Comparison of ENCODE assay signal across 24 cellular contexts in genomic region chr12:8622681-8623080, GRCh38. TPM values are rescaled to one million over a fixed set of nuclear protein-coding genes. Genes with fewer than 3 reads are reported as not detected.
A peak's percentile ranks its signal among the peaks of the same experiment; 100 is the strongest.
DNase-seq lines count a peak whose midpoint lies in the region; ATAC-seq and TF ChIP-seq lines count a peak whose summit lies in the region.
"Had no signal": no experiment of that assay in that cellular context is flagged by ENCODE, and none has a peak within 500 bp of the region (broad histone marks: within the 10 kb centered on the region; RNA-seq: fewer than 3 reads in every experiment).

No MANE protein-coding gene starts in this region.

- no peak overlapping the region for H3K4me3 Mint-ChIP-seq in Calu3 (ENCODE audit: low read depth, unreplicated experiment)
- no peak overlapping the region for H3K4me3 Mint-ChIP-seq in endodermal cell
- peak overlapping the region; percentile 5 for H3K4me3 Mint-ChIP-seq in neural progenitor cell
- H3K4me3 Mint-ChIP-seq: CD4-positive, CD25-positive, alpha-beta regulatory T cell had no signal

- BruUV-seq in Calu3 (replicated peaks; lab: Mats Ljungman, UMichigan), result no TSS peak

- no peak overlapping the region for H3K4me3 ChIP-seq in OCI-LY1 (ENCODE audit: low read depth, low read length, poor library complexity, severe bottlenecking)
- no peak overlapping the region for H3K4me3 ChIP-seq in endodermal cell (ENCODE audit: low read length)
- H3K4me3 ChIP-seq in neural progenitor cell, result no peak overlapping the region
- H3K4me3 ChIP-seq: BLaER1 had no signal

- H3K9me3 Mint-ChIP-seq in Calu3 (ENCODE audit: low read depth, unreplicated experiment) (no peaks in the 10 kb centered on the region), endodermal cell (peaks cover 46% of the 10 kb centered on the region), neural progenitor cell (peaks cover 20% of the 10 kb centered on the region)

- H3K9ac ChIP-seq in OCI-LY1 (ENCODE audit: low read length) (no peak overlapping the region), endodermal cell (ENCODE audit: extremely low read depth, low read length, poor library complexity, severe bottlenecking) (no peak overlapping the region), neural progenitor cell (no peak overlapping the region)
- H3K9ac ChIP-seq: BLaER1, SK-N-SH had no signal

- H4K20me1 ChIP-seq in OCI-LY1 (ENCODE audit: insufficient read depth, low read length) (no peaks in the 10 kb centered on the region), neural progenitor cell (ENCODE audit: low read depth) (no peaks in the 10 kb centered on the region)
- H4K20me1 ChIP-seq: BLaER1 had no signal

- H3K9me2 ChIP-seq in OCI-LY1 (ENCODE audit: low read depth, low read length), result no peaks in the 10 kb centered on the region
- H3K9me2 ChIP-seq: SK-N-SH had no signal

- H3K27ac ChIP-seq in OCI-LY1 (ENCODE audit: low read depth, low read length, poor library complexity, severe bottlenecking) (peak overlapping the region; percentile 3), endodermal cell (ENCODE audit: low read depth, low read length) (no peak overlapping the region), neural progenitor cell (no peak overlapping the region)
- H3K27ac ChIP-seq: BLaER1 had no signal

- no peak for TF ChIP-seq CTCF in Calu3 (IDR thresholded peaks at IDR 0.05; ENCODE audit: unreplicated experiment)
- TF ChIP-seq CTCF in OCI-LY1 (IDR thresholded peaks at IDR 0.05; ENCODE audit: low read length), result no peak
- no peak for TF ChIP-seq CTCF in endodermal cell (conservative IDR thresholded peaks at IDR 0.05)
- TF ChIP-seq CTCF in neural progenitor cell (IDR thresholded peaks at IDR 0.05), result no peak

- H3K4me1 ChIP-seq in OCI-LY1 (ENCODE audit: insufficient read depth, low read length, severe bottlenecking) (peaks cover 18% of the 10 kb centered on the region), endodermal cell (ENCODE audit: control insufficient read depth, insufficient read depth, low read length) (no peaks in the 10 kb centered on the region), neural progenitor cell (no peaks in the 10 kb centered on the region)

- H3K79me2 ChIP-seq in OCI-LY1 (ENCODE audit: insufficient read depth, low read length) (no peaks in the 10 kb centered on the region), neural progenitor cell (ENCODE audit: low read depth) (no peaks in the 10 kb centered on the region)

- H3K36me3 ChIP-seq in OCI-LY1 (ENCODE audit: insufficient read depth, low read length) (no peaks in the 10 kb centered on the region), endodermal cell (ENCODE audit: control insufficient read depth, insufficient read depth, low read length) (no peaks in the 10 kb centered on the region), neural progenitor cell (no peaks in the 10 kb centered on the region)
- H3K36me3 ChIP-seq: BLaER1 had no signal

- H2AFZ ChIP-seq in OCI-LY1 (ENCODE audit: low read length), result no peak overlapping the region
- H2AFZ ChIP-seq in neural progenitor cell (replicated peaks), result no peak overlapping the region

- CTCF ChIA-PET in Calu3 (lab: Charles Lee), result no interaction called here

- H3K27me3 Mint-ChIP-seq in Calu3 (ENCODE audit: unreplicated experiment) (no peaks in the 10 kb centered on the region), endodermal cell (ENCODE audit: insufficient read depth) (no peaks in the 10 kb centered on the region), neural progenitor cell (ENCODE audit: insufficient read depth, low read depth) (peaks cover 4% of the 10 kb centered on the region)
- H3K27me3 Mint-ChIP-seq: CD4-positive, CD25-positive, alpha-beta regulatory T cell had no signal

- 79 to 91% methylated on average over 4 of the region's 4 CpGs for WGBS in endodermal cell (ENCODE audit: insufficient coverage in 1 of 2, insufficient read length in 1 of 2), 2 experiments

- H3K27ac Mint-ChIP-seq in Calu3 (ENCODE audit: unreplicated experiment), result peak overlapping the region; percentile 19
- H3K27ac Mint-ChIP-seq in endodermal cell, result peak overlapping the region; percentile 6
- no peak overlapping the region for H3K27ac Mint-ChIP-seq in neural progenitor cell
- H3K27ac Mint-ChIP-seq: CD4-positive, CD25-positive, alpha-beta regulatory T cell had no signal

- peaks cover 8% of the 10 kb centered on the region for H3K36me3 Mint-ChIP-seq in Calu3 (ENCODE audit: insufficient read depth, unreplicated experiment)
- H3K36me3 Mint-ChIP-seq in endodermal cell (ENCODE audit: low read depth), result peaks cover 10% of the 10 kb centered on the region
- no peaks in the 10 kb centered on the region for H3K36me3 Mint-ChIP-seq in neural progenitor cell
- H3K36me3 Mint-ChIP-seq: CD4-positive, CD25-positive, alpha-beta regulatory T cell had no signal

- DNase-seq in Calu3 (no peak), endodermal cell (no peak), neural progenitor cell (ENCODE audit: low spot score) (no peak), dermis blood vessel endothelial cell (no peak), NCI-H146 treated with DMSO at 0.1 percent for 48 hours (lab: John Stamatoyannopoulos, UW; ENCODE audit: unreplicated experiment) (no peak)
- DNase-seq in activated effector memory CD4-positive, alpha-beta T cell treated with anti-CD3 and anti-CD28 coated beads, Interleukin-2, amount 50 U/mL, for 16 hours, result no peak
- DNase-seq: CD4-positive, CD25-positive, alpha-beta regulatory T cell; KBM-7; MV-4-11; NCI-H1105; NCI-H146; NCI-H2029 treated with DMSO at 0.1 percent for 48 hours; NCI-H446 treated with DMSO at 0.1 percent for 48 hours; NCI-H526; SIG-M5; SK-N-SH; SW 1271 had no signal

- no peak overlapping the region for H3K4me2 ChIP-seq in OCI-LY1 (ENCODE audit: low read length)
- no peak overlapping the region for H3K4me2 ChIP-seq in neural progenitor cell
- H3K4me2 ChIP-seq: BLaER1, SK-N-SH had no signal

- intact Hi-C loops in Calu3 (cut with micrococcal nuclease; ENCODE audit: unreplicated experiment), result no loop called here

- H3K9me3 ChIP-seq in OCI-LY1 (ENCODE audit: low read length) (no peaks in the 10 kb centered on the region; the same call in 1 of the 2 replicates), endodermal cell (ENCODE audit: control insufficient read depth, low read length) (peaks cover 17% of the 10 kb centered on the region), neural progenitor cell (ENCODE audit: low read depth) (peaks cover 8% of the 10 kb centered on the region)
- H3K9me3 ChIP-seq: SK-N-SH had no signal

- H3F3A ChIP-seq in OCI-LY1 (ENCODE audit: insufficient read depth, low read length), result no peaks in the 10 kb centered on the region; the same call in 1 of the 2 replicates
- no peaks in the 10 kb centered on the region for H3F3A ChIP-seq in neural progenitor cell (ENCODE audit: low read depth)

- H3K27me3 ChIP-seq in OCI-LY1 (ENCODE audit: insufficient read depth, low read length), result no peaks in the 10 kb centered on the region
- H3K27me3 ChIP-seq in endodermal cell (ENCODE audit: control insufficient read depth, insufficient read depth, low read length, poor library complexity, severe bottlenecking), result no peaks in the 10 kb centered on the region
- H3K27me3 ChIP-seq in neural progenitor cell, result no peaks in the 10 kb centered on the region
- H3K27me3 ChIP-seq: BLaER1 had no signal

- H3K4me1 Mint-ChIP-seq in Calu3 (ENCODE audit: low read depth, unreplicated experiment) (peaks cover 21% of the 10 kb centered on the region), endodermal cell (peaks cover 22% of the 10 kb centered on the region), neural progenitor cell (peaks cover 4% of the 10 kb centered on the region)
- H3K4me1 Mint-ChIP-seq: CD4-positive, CD25-positive, alpha-beta regulatory T cell had no signal

- ATAC-seq in GM21360 (IDR thresholded peaks at IDR 0.05; ENCODE audit: unreplicated experiment), result no peak

RNA-seq across cellular contexts. Expression of gene AICDA, which starts 10.0 kb away (rescaled TPM):
- total RNA-seq in Calu3 (2022), result not detected in 2 replicates
- total RNA-seq in endodermal cell, result not detected
- not detected for polyA plus RNA-seq in endodermal cell (2013, experiment 1 of 2)
- polyA plus RNA-seq in endodermal cell (2013, experiment 2 of 2), result not detected
- total RNA-seq in neural progenitor cell (ENCODE audit: low replicate concordance), result not detected in 2 replicates
- not detected in 2 replicates for total RNA-seq in dermis blood vessel endothelial cell
- total RNA-seq: A172; CD4-positive, CD25-positive, alpha-beta regulatory T cell; LHCN-M2; MCF 10A had no signal
- polyA plus RNA-seq: AG04450; CD4-positive, CD25-positive, alpha-beta regulatory T cell; SK-N-SH had no signal

RNA-seq across cellular contexts. Expression of gene MFAP5, which starts 39.9 kb away (rescaled TPM):
- total RNA-seq in Calu3 (2022), result not detected in 2 replicates
- under 1 TPM in 1 of 2 donors, not detected in 1; 0.44 TPM for total RNA-seq in endodermal cell
- polyA plus RNA-seq in endodermal cell (2013, experiment 1 of 2), result 0.46 TPM
- 0.66 TPM for polyA plus RNA-seq in endodermal cell (2013, experiment 2 of 2)
- 0.25 TPM in 1 of 2 replicates, not detected in the other for total RNA-seq in neural progenitor cell (ENCODE audit: low replicate concordance)
- total RNA-seq in dermis blood vessel endothelial cell, result 0.19 and 0.85 TPM in 2 replicates
- total RNA-seq: CD4-positive, CD25-positive, alpha-beta regulatory T cell had no signal
- polyA plus RNA-seq: CD4-positive, CD25-positive, alpha-beta regulatory T cell had no signal
